ENCODE assay signal across 23 cellular contexts in genomic region chr3:7562892-7563291, GRCh38.
"Had no signal": no experiment of that assay in that cellular context is flagged by ENCODE, and none has a peak within 500 bp of the region (broad histone marks: within the 10 kb centered on the region; RNA-seq: fewer than 3 reads in every experiment).

No MANE protein-coding gene starts in this region.

- H3K27me3 ChIP-seq: gastroesophageal sphincter, left lung, right lobe of liver, testis, transverse colon had no signal

- DNase-seq: activated CD4-positive, alpha-beta memory T cell treated with anti-CD3 and anti-CD28 coated beads for 36 hours; activated CD4-positive, alpha-beta T cell treated with anti-CD3 and anti-CD28 coated beads for 48 hours; activated CD8-positive, alpha-beta memory T cell treated with anti-CD3 and anti-CD28 coated beads, Interleukin-2, amount 50 U/mL, for 4 hours; activated gamma-delta T cell treated with Interleukin-2 at 50 U/mL for 16 hours; activated T-cell treated with anti-CD3 and anti-CD28 coated beads, Interleukin-2, amount 50 U/mL, for 1 hour; dermis blood vessel endothelial cell; effector CD4-positive, alpha-beta T cell; erythroblast; hippocampal formation; kidney; left lung; lower lobe of right lung; posterior cingulate gyrus; right lobe of liver; stimulated activated CD4-positive, alpha-beta T cell treated with anti-CD3 and anti-CD28 coated beads, Interleukin-2, amount 100 ng/mL, for 48 hours; stimulated activated naive CD8-positive, alpha-beta T cell treated with anti-CD3 and anti-CD28 coated beads, Interleukin-15, Interleukin-2, amounts not matched to agents 100 U/mL and 50 U/mL, for 24 hours; testis; transverse colon had no signal

- H3K4me3 Mint-ChIP-seq: activated CD4-positive, alpha-beta memory T cell treated with anti-CD3 and anti-CD28 coated beads for 36 hours; activated T-helper 17 cell treated with anti-CD3 and anti-CD28 coated beads, Interleukin-2, amount 50 U/mL, for 72 hours; nephron had no signal

- H3K9me3 Mint-ChIP-seq: activated CD4-positive, alpha-beta memory T cell treated with anti-CD3 and anti-CD28 coated beads for 36 hours; nephron had no signal

- H3K27me3 Mint-ChIP-seq: activated T-helper 17 cell treated with anti-CD3 and anti-CD28 coated beads, Interleukin-2, amount 50 U/mL, for 72 hours had no signal

- H3K27ac ChIP-seq: gastroesophageal sphincter, left lung, lower lobe of right lung, right lobe of liver, testis, transverse colon, VCaP had no signal

- H3K27ac Mint-ChIP-seq: activated CD4-positive, alpha-beta memory T cell treated with anti-CD3 and anti-CD28 coated beads for 36 hours; activated naive CD4-positive, alpha-beta T cell treated with anti-CD3 and anti-CD28 coated beads, Interleukin-2, amount 50 U/mL, for 72 hours; activated T-helper 17 cell treated with anti-CD3 and anti-CD28 coated beads, Interleukin-2, amount 50 U/mL, for 72 hours; nephron had no signal

- H3K9me3 ChIP-seq: gastroesophageal sphincter, left lung, lower lobe of right lung, right lobe of liver, testis, transverse colon had no signal

- H3K4me3 ChIP-seq: gastroesophageal sphincter, left lung, lower lobe of right lung, right lobe of liver, testis, transverse colon had no signal

- H3K36me3 Mint-ChIP-seq: activated CD4-positive, alpha-beta memory T cell treated with anti-CD3 and anti-CD28 coated beads for 36 hours; activated naive CD4-positive, alpha-beta T cell treated with anti-CD3 and anti-CD28 coated beads, Interleukin-2, amount 50 U/mL, for 72 hours had no signal

- H3K4me1 ChIP-seq: gastroesophageal sphincter, left lung, lower lobe of right lung, right lobe of liver, testis, transverse colon had no signal

- H3K4me1 Mint-ChIP-seq: activated T-helper 17 cell treated with anti-CD3 and anti-CD28 coated beads, Interleukin-2, amount 50 U/mL, for 72 hours had no signal

- H3K36me3 ChIP-seq: gastroesophageal sphincter, left lung, lower lobe of right lung, right lobe of liver, transverse colon had no signal

- ATAC-seq: activated naive CD4-positive, alpha-beta T cell treated with anti-CD3 and anti-CD28 coated beads, Interleukin-2, amount 50 U/mL, for 72 hours; activated T-helper 17 cell treated with anti-CD3 and anti-CD28 coated beads, Interleukin-2, amount 50 U/mL, for 72 hours; gastroesophageal sphincter; left lung; lower lobe of right lung; right lobe of liver; stimulated activated naive CD8-positive, alpha-beta T cell treated with anti-CD3 and anti-CD28 coated beads, Interleukin-15, Interleukin-2, amounts not matched to agents 100 U/mL and 50 U/mL, for 24 hours had no signal
